In genomic region chr6:21061892-21062291, GRCh38 we compare ENCODE assay signal across 20 cellular contexts.
"Had no signal": no experiment of that assay in that cellular context is flagged by ENCODE, and none has a peak within 500 bp of the region (broad histone marks: within the 10 kb centered on the region; RNA-seq: fewer than 3 reads in every experiment).

No MANE protein-coding gene starts in this region.

- H3K4me3 Mint-ChIP-seq: natural killer cell treated with Interleukin-12 subunit alpha and Interleukin-12 subunit beta and Interleukin-15 and Interleukin-18, amount 100 ng/mL, for 72 hours; neural progenitor cell; stimulated activated effector memory CD8-positive, alpha-beta T cell treated with anti-CD3 and anti-CD28 coated beads, Interleukin-12 subunit alpha, Interleukin-12 subunit beta, amount 100 ng/mL, for 72 hours; type B pancreatic cell had no signal

- H3K4me1 Mint-ChIP-seq: neural progenitor cell had no signal

- DNase-seq: foreskin melanocyte; heart right ventricle; hypothalamus; islet precursor cell; left lung; lower lobe of right lung; mesenchymal stem cell; midbrain; occipital lobe; pancreas; right cardiac atrium; stimulated activated CD4-positive, alpha-beta T cell treated with anti-CD3 and anti-CD28 coated beads, Interleukin-4, amount 100 ng/mL, for 1 hour; stimulated activated CD8-positive, alpha-beta memory T cell treated with anti-CD3 and anti-CD28 coated beads, Interleukin-4, amount 100 ng/mL, for 48 hours; stimulated activated naive CD8-positive, alpha-beta T cell treated with anti-CD3 and anti-CD28 coated beads, Interleukin-15, Interleukin-2, amounts not matched to agents 100 U/mL and 50 U/mL, for 24 hours; thyroid gland had no signal

- H3K27ac Mint-ChIP-seq: natural killer cell treated with Interleukin-12 subunit alpha and Interleukin-12 subunit beta and Interleukin-15 and Interleukin-18, amount 100 ng/mL, for 72 hours; neural progenitor cell; progenitor cell of endocrine pancreas; stimulated activated effector memory CD8-positive, alpha-beta T cell treated with anti-CD3 and anti-CD28 coated beads, Interleukin-12 subunit alpha, Interleukin-12 subunit beta, amount 100 ng/mL, for 72 hours; type B pancreatic cell had no signal

- ATAC-seq: heart right ventricle; left lung; lower lobe of right lung; natural killer cell treated with Interleukin-12 subunit alpha and Interleukin-12 subunit beta and Interleukin-15 and Interleukin-18, amount 100 ng/mL, for 72 hours; right cardiac atrium; stimulated activated effector memory CD8-positive, alpha-beta T cell treated with anti-CD3 and anti-CD28 coated beads, Interleukin-12 subunit alpha, Interleukin-12 subunit beta, amount 100 ng/mL, for 72 hours; stimulated activated naive CD8-positive, alpha-beta T cell treated with anti-CD3 and anti-CD28 coated beads, Interleukin-15, Interleukin-2, amounts not matched to agents 100 U/mL and 50 U/mL, for 24 hours had no signal

- H3K27me3 Mint-ChIP-seq: natural killer cell treated with Interleukin-12 subunit alpha and Interleukin-12 subunit beta and Interleukin-15 and Interleukin-18, amount 100 ng/mL, for 72 hours; progenitor cell of endocrine pancreas; type B pancreatic cell had no signal
